In genomic region chr19:16628183-16628983, GRCh38 we compare ENCODE assay signal across 1 cellular context.
TF ChIP-seq lines count a peak whose summit lies in the region.

Gene MED26 (minus strand): TSS chr19:16628204. CDS start chr19:16627943, 261 bp downstream.

TF ChIP-seq in HepG2, 621 proteins besides CTCF, POLR2A, EP300 and RAD21 (continued from another document and continues in another):
- TF ChIP-seq ZFP91 (CRISPR knock-in tag; IDR thresholded peaks at IDR 0.05; ENCODE audit: borderline replicate concordance) (peak; percentile 63; the same call in 1 of the 2 replicates), ZGPAT (CRISPR knock-in tag; IDR thresholded peaks at IDR 0.05) (peak; percentile 88), ZNF281 (CRISPR knock-in tag; IDR thresholded peaks at IDR 0.05; ENCODE audit: borderline replicate concordance) (0 out of 2 replicates have a peak, but pooled peaks have one; percentile 36), SRSF4 (IDR thresholded peaks at IDR 0.05; ENCODE audit: low read depth, low read length, poor library complexity, severe bottlenecking) (no peak), FOXO4 (CRISPR knock-in tag; conservative IDR thresholded peaks at IDR 0.05) (0 out of 2 replicates have a peak, but pooled peaks have one; percentile 64), ZNF224 (CRISPR knock-in tag; IDR thresholded peaks at IDR 0.05) (peak; percentile 83; the same call in 1 of the 2 replicates), ELF1 (CRISPR knock-in tag; IDR thresholded peaks at IDR 0.05) (peak; percentile 49), ZBTB25 (CRISPR knock-in tag; IDR thresholded peaks at IDR 0.05) (no peak), ARNTL (CRISPR knock-in tag; IDR thresholded peaks at IDR 0.05) (peak; percentile 68; the same call in 1 of the 2 replicates), ZNF136 (CRISPR knock-in tag; IDR thresholded peaks at IDR 0.05; ENCODE audit: low read depth) (0 out of 2 replicates have a peak, but pooled peaks have one; percentile 76), E2F5 (CRISPR knock-in tag; conservative IDR thresholded peaks at IDR 0.05) (peak; percentile 73), POLR2G (IDR thresholded peaks at IDR 0.05; ENCODE audit: low read depth, low read length) (peak; percentile 79), ZNF761 (CRISPR knock-in tag; conservative IDR thresholded peaks at IDR 0.05) (peak; percentile 87; the same call in 1 of the 2 replicates), ZNF609 (CRISPR knock-in tag; IDR thresholded peaks at IDR 0.05; ENCODE audit: borderline replicate concordance) (peak; percentile 49; the same call in 1 of the 2 replicates), ZNF839 (CRISPR knock-in tag; IDR thresholded peaks at IDR 0.05; ENCODE audit: borderline replicate concordance) (no peak), ZNF580 (CRISPR knock-in tag; IDR thresholded peaks at IDR 0.05; ENCODE audit: borderline replicate concordance, low read depth) (no peak), TFDP2 (CRISPR knock-in tag; IDR thresholded peaks at IDR 0.05) (peak; percentile 94), ZNF335 (CRISPR knock-in tag; IDR thresholded peaks at IDR 0.05) (0 out of 2 replicates have a peak, but pooled peaks have one; percentile 16), IRF1 (CRISPR knock-in tag; IDR thresholded peaks at IDR 0.05; ENCODE audit: low read depth) (0 out of 2 replicates have a peak, but pooled peaks have one; percentile 54), ZNF329 (CRISPR knock-in tag; IDR thresholded peaks at IDR 0.05; ENCODE audit: low read depth) (no peak), RARA (CRISPR knock-in tag; IDR thresholded peaks at IDR 0.05) (peak; percentile 56), GABPB1 (CRISPR knock-in tag; IDR thresholded peaks at IDR 0.05) (peak; percentile 90), SP1 (IDR thresholded peaks at IDR 0.05) (no peak), SP1 (CRISPR knock-in tag; IDR thresholded peaks at IDR 0.05) (peak; percentile 78), ARID5B (CRISPR knock-in tag; IDR thresholded peaks at IDR 0.05) (peak; percentile 39), GFI1 (CRISPR knock-in tag; IDR thresholded peaks at IDR 0.05; ENCODE audit: borderline replicate concordance) (0 out of 2 replicates have a peak, but pooled peaks have one; percentile 36), TMF1 (CRISPR knock-in tag; IDR thresholded peaks at IDR 0.05; ENCODE audit: low read depth) (peak; percentile 70; the same call in 1 of the 2 replicates), PCBP2 (optimal IDR thresholded peaks at IDR 0.05; ENCODE audit: low read depth, low read length, poor library complexity, severe bottlenecking) (no peak), RFXAP (CRISPR knock-in tag; IDR thresholded peaks at IDR 0.05; ENCODE audit: borderline replicate concordance) (peak; percentile 73; the same call in 1 of the 2 replicates), SIX1 (CRISPR knock-in tag; IDR thresholded peaks at IDR 0.05; ENCODE audit: borderline replicate concordance) (no peak), MAFG (CRISPR knock-in tag; IDR thresholded peaks at IDR 0.05) (0 out of 2 replicates have a peak, but pooled peaks have one; percentile 30), MEIS2 (CRISPR knock-in tag; IDR thresholded peaks at IDR 0.05) (no peak; the same call in 1 of the 2 replicates)
